In the genomic region with DNA sequence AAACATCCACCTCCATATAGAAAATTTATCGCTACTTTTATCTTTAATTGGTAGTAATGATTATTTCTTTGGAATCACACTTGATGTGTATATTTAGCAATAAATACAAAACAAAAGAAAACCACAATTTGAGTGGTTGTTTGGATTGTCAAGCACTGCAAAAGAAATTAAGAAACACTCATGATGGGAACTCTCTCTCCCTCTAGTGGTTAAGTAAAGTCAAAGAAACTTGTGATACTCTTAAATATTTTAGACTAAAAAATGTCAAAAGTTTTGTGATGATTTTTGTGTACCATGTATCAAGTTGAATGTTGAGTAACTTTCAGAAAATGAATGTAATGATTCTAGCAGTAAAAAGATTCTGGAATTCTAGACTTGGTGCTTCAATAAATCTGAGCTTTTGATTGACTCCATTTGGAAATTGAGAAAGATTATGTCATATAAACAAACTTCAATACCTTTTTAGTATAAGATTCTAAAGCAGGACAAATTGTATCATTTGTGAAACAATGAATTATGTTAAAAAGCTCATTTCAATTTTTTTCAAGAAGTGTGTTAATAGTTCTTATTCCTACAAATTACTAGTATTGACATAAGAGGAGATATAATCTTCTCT, we compare ENCODE assay signal across 11 cellular contexts. TPM values are rescaled to one million over a fixed set of nuclear protein-coding genes. Genes with fewer than 3 reads are reported as not detected.
DNase-seq lines count a peak whose midpoint lies in the region; ATAC-seq, FAIRE-seq and TF ChIP-seq lines count a peak whose summit lies in the region.
"Had no signal": no experiment of that assay in that cellular context is flagged by ENCODE, and none has a peak within 500 bp of the region (broad histone marks: within the 10 kb centered on the region; RNA-seq: fewer than 3 reads in every experiment).

No MANE protein-coding gene starts in this region.

- ATAC-seq in GM18502 (IDR thresholded peaks at IDR 0.05; ENCODE audit: poor library complexity, unreplicated experiment) (peak; percentile 45), RWPE2 (ENCODE audit: low read depth) (no peak), GM19395 (IDR thresholded peaks at IDR 0.05; ENCODE audit: unreplicated experiment) (no peak), left ventricle myocardium superior (no peak), GM18498 (IDR thresholded peaks at IDR 0.05; ENCODE audit: unreplicated experiment) (no peak)

- no peaks in the 10 kb centered on the region for H3K9me1 ChIP-seq in keratinocyte (ENCODE audit: control insufficient read depth, extremely low read depth, insufficient read depth, low read length)

- intact Hi-C loops in left ventricle myocardium superior (cut with micrococcal nuclease), result no loop called here

- H2AFZ ChIP-seq in keratinocyte (ENCODE audit: control insufficient read depth, low read length), result no peak overlapping the region

- H4K20me1 ChIP-seq in keratinocyte (ENCODE audit: control insufficient read depth, extremely low read depth, insufficient read depth, low read length), result no peaks in the 10 kb centered on the region

- H3K79me2 ChIP-seq in keratinocyte (ENCODE audit: control insufficient read depth, insufficient read depth, low read length), result no peaks in the 10 kb centered on the region

- peak; percentile 69 for TF ChIP-seq CTCF in AG10803 (conservative IDR thresholded peaks at IDR 0.05; ENCODE audit: low read length)
- peak; percentile 69 for TF ChIP-seq CTCF in RWPE2 (IDR thresholded peaks at IDR 0.05; ENCODE audit: poor library complexity, severe bottlenecking)
- TF ChIP-seq CTCF in keratinocyte (optimal IDR thresholded peaks at IDR 0.05 in 1 of 3, IDR thresholded peaks at IDR 0.05 in 1 of 3, conservative IDR thresholded peaks at IDR 0.05 in 1 of 3; ENCODE audit: extremely low read depth in 1 of 3, insufficient read depth in 2 of 3, low read length in 3 of 3), result peak in 2 of 3 experiments; percentile 26 to 31

- H3K4me1 ChIP-seq in RWPE2 (ENCODE audit: insufficient read depth, poor library complexity, severe bottlenecking) (no peaks in the 10 kb centered on the region), keratinocyte (ENCODE audit: control insufficient read depth, extremely low read depth, insufficient read depth, low read length) (no peaks in the 10 kb centered on the region)
- H3K4me1 ChIP-seq: SJSA1, vagina had no signal

- H3K27ac ChIP-seq in RWPE2 (ENCODE audit: poor library complexity, severe bottlenecking) (no peak overlapping the region), keratinocyte (ENCODE audit: control insufficient read depth, insufficient read depth, low read length) (no peak overlapping the region)
- H3K27ac ChIP-seq: neutrophil, SJSA1, vagina had no signal

- no peak overlapping the region for H3K9ac ChIP-seq in keratinocyte (ENCODE audit: control insufficient read depth, extremely low read depth, insufficient read depth, low read length)

- no peak for FAIRE-seq in keratinocyte (lab: Jason Lieb, UNC)

- no peak overlapping the region for H3K4me2 ChIP-seq in keratinocyte (ENCODE audit: control insufficient read depth, extremely low read depth, insufficient read depth, low read depth, low read length)

- H3K9me3 ChIP-seq in RWPE2 (ENCODE audit: severe bottlenecking), result no peaks in the 10 kb centered on the region
- H3K9me3 ChIP-seq in keratinocyte (ENCODE audit: control insufficient read depth, low read depth, low read length), result no peaks in the 10 kb centered on the region
- H3K9me3 ChIP-seq: neutrophil, SJSA1, vagina had no signal

- H3K36me3 ChIP-seq in RWPE2 (ENCODE audit: low read depth), result no peaks in the 10 kb centered on the region
- no peaks in the 10 kb centered on the region for H3K36me3 ChIP-seq in keratinocyte (ENCODE audit: control insufficient read depth in 2 of 2, extremely low read depth in 1 of 2, insufficient read depth in 2 of 2, low read length in 2 of 2)
- H3K36me3 ChIP-seq: neutrophil, SJSA1, vagina had no signal

- dilution Hi-C loops in keratinocyte (cut with MboI; ENCODE audit: extremely low pct_ligation_motif_present, low sequenced_read_pairs), result no loop called here

- H3K27me3 ChIP-seq in RWPE2 (ENCODE audit: insufficient read depth, poor library complexity, severe bottlenecking) (no peaks in the 10 kb centered on the region), keratinocyte (ENCODE audit: control insufficient read depth, extremely low read depth, insufficient read depth, low read length) (no peaks in the 10 kb centered on the region)
- H3K27me3 ChIP-seq: neutrophil, SJSA1, vagina had no signal

- DNase-seq in AG10803 (ENCODE audit: low read depth) (peak; percentile 40), RWPE2 (ENCODE audit: low spot score) (no peak), keratinocyte (ENCODE audit: low read depth, low spot score) (no peak), C1 segment of cervical spinal cord (lab: John Stamatoyannopoulos, UW) (no peak), left ventricle myocardium superior (no peak)

- no peak overlapping the region for H3K4me3 ChIP-seq in AG10803 (ENCODE audit: low read length)
- H3K4me3 ChIP-seq in RWPE2 (ENCODE audit: severe bottlenecking), result no peak overlapping the region
- no peak overlapping the region for H3K4me3 ChIP-seq in keratinocyte (ENCODE audit: control insufficient read depth in 2 of 3, extremely low read depth in 1 of 3, insufficient read depth in 2 of 3, low read depth in 1 of 3, low read length in 3 of 3)
- H3K4me3 ChIP-seq: SJSA1, vagina had no signal

RNA-seq across cellular contexts. Expression of a gene that starts 20.8 kb away (rescaled TPM):
- polyA plus RNA-seq in keratinocyte, result 0.35 to 2.2 TPM (median 1.5 TPM) in 3 replicates
- 6.8 TPM for polyA plus RNA-seq in keratinocyte (2011; ENCODE audit: low read depth)
- polyA plus RNA-seq in keratinocyte (2011; cell fraction: cytosol; rRNA removed), result 0.31 and 0.91 TPM in 2 replicates
- polyA plus RNA-seq in keratinocyte (2011; cell fraction: nucleus; rRNA removed), result 1.7 and 3.0 TPM in 2 replicates
- polyA plus RNA-seq in keratinocyte (2012; ENCODE audit: low replicate concordance), result 0.21 and 11.7 TPM in 2 replicates
- polyA minus RNA-seq in keratinocyte, result 0.79 to 2.1 TPM in 2 of 3 replicates, not detected in the other
- not detected for polyA minus RNA-seq in keratinocyte (2011; cell fraction: cytosol; rRNA and poly(A)+ RNA removed)
- polyA minus RNA-seq in keratinocyte (2011; cell fraction: nucleus; rRNA and poly(A)+ RNA removed), result 0.95 and 1.1 TPM in 2 replicates
- total RNA-seq in left ventricle myocardium superior, result not detected
- total RNA-seq: SJSA1 had no signal
